8 cellular contexts compared by ENCODE assay signal in genomic region chr15:75348563-75349350, GRCh38. TPM values are rescaled to one million over a fixed set of nuclear protein-coding genes. Genes with fewer than 3 reads are reported as not detected.
DNase-seq lines count a peak whose midpoint lies in the region; ATAC-seq and TF ChIP-seq lines count a peak whose summit lies in the region.

No MANE protein-coding gene starts in this region.

- H3K27ac ChIP-seq in VCaP, result peak overlapping the region; percentile 84
- H3K27ac ChIP-seq in prostate gland, result peak overlapping the region; percentile 80 to 82

- in situ Hi-C loops in GM13976 (cut with MboI; ENCODE audit: low sequenced_read_pairs, unreplicated experiment), result no loop called here

- peaks cover 6% of the 10 kb centered on the region for H3K27me3 Mint-ChIP-seq in glutamatergic neuron (ENCODE audit: unreplicated experiment)

- H3K9me3 ChIP-seq in prostate gland, result no peaks in the 10 kb centered on the region

- no peak for TF ChIP-seq POLR2A in prostate gland (IDR thresholded peaks at IDR 0.05)

- TF ChIP-seq CTCF in GM13976 (IDR thresholded peaks at IDR 0.05; ENCODE audit: borderline replicate concordance, control extremely low read depth, extremely low read depth, insufficient read depth, missing control alignments) (no peak), VCaP (conservative IDR thresholded peaks at IDR 0.05) (no peak), glutamatergic neuron (IDR thresholded peaks at IDR 0.05; ENCODE audit: partially characterized antibody, unreplicated experiment) (no peak), prostate gland (IDR thresholded peaks at IDR 0.05) (no peak)

- H3K4me1 ChIP-seq in prostate gland (replicated peaks), result no peaks in the 10 kb centered on the region

- 27% methylated on average over 45 of the region's 46 CpGs for WGBS in prostate gland

- H3K36me3 Mint-ChIP-seq in glutamatergic neuron (ENCODE audit: unreplicated experiment), result no peaks in the 10 kb centered on the region

- peak overlapping the region; percentile 66 to 87 for H3K4me3 ChIP-seq in prostate gland

- intact Hi-C loops in prostate gland (cut with DNase I), result no loop called here

- H3K9me3 Mint-ChIP-seq in glutamatergic neuron (ENCODE audit: unreplicated experiment), result peaks cover 8% of the 10 kb centered on the region

- ATAC-seq in HG02884 (IDR thresholded peaks at IDR 0.05; ENCODE audit: unreplicated experiment), result no peak
- no peak for ATAC-seq in HG03097 (IDR thresholded peaks at IDR 0.05; ENCODE audit: low FRiP score, unreplicated experiment)

- peaks cover 1% of the 10 kb centered on the region for H3K4me1 Mint-ChIP-seq in glutamatergic neuron (ENCODE audit: low read depth, unreplicated experiment)

- H3K27me3 ChIP-seq in prostate gland (replicated peaks; ENCODE audit: insufficient read depth), result no peaks in the 10 kb centered on the region

- DNase-seq in GM13976 (ENCODE audit: low spot score), result peak; percentile 43
- DNase-seq in glutamatergic neuron, result peak; percentile 36
- no peak for DNase-seq in prostate gland (ENCODE audit: low spot score)
- DNase-seq in DMS153 (lab: John Stamatoyannopoulos, UW), result no peak
- DNase-seq in activated CD4-positive, alpha-beta T cell treated with anti-CD3 and anti-CD28 coated beads for 4 hours, result no peak

- H3K4me3 Mint-ChIP-seq in glutamatergic neuron (ENCODE audit: unreplicated experiment), result peak overlapping the region; percentile 89

- no peaks in the 10 kb centered on the region for H3K36me3 ChIP-seq in prostate gland

- no peak overlapping the region for H3K27ac Mint-ChIP-seq in glutamatergic neuron (ENCODE audit: unreplicated experiment)

RNA-seq across cellular contexts. Expression of gene NEIL1, which starts 1.9 kb away (rescaled TPM):
- total RNA-seq in glutamatergic neuron (ENCODE audit: unreplicated experiment) (11.8 TPM), prostate gland (10 to 100 TPM; 46.0 to 79.5 TPM)

RNA-seq across cellular contexts. Expression of gene COMMD4, which starts 12.9 kb away (rescaled TPM):
- total RNA-seq in glutamatergic neuron (ENCODE audit: unreplicated experiment), result 66.2 TPM
- total RNA-seq in prostate gland, result 100 to 1,000 TPM; 100 to 116 TPM

RNA-seq across cellular contexts. Expression of gene MAN2C1, which starts 19.6 kb away (rescaled TPM):
- total RNA-seq in glutamatergic neuron (ENCODE audit: unreplicated experiment) (300 TPM), prostate gland (100 to 1,000 TPM; 184 to 238 TPM)

Comparison
In these comparisons a context has a peak if more than half of its experiments do, and no peak if none do; other contexts are left out.
1. DNase-seq: peak in GM13976 (single experiment) and glutamatergic neuron (single experiment); none in prostate gland (single experiment), DMS153 (single experiment) and activated CD4-positive, alpha-beta T cell treated with anti-CD3 and anti-CD28 coated beads for 4 hours (0 of 2).